ENCODE assay signal across 10 cellular contexts in genomic region chr17:57035971-57036481, GRCh38. TPM values are rescaled to one million over a fixed set of nuclear protein-coding genes. Genes with fewer than 3 reads are reported as not detected.
A peak's percentile ranks its signal among the peaks of the same experiment; 100 is the strongest.
DNase-seq lines count a peak whose midpoint lies in the region; ATAC-seq and TF ChIP-seq lines count a peak whose summit lies in the region.
"Had no signal": no experiment of that assay in that cellular context is flagged by ENCODE, and none has a peak within 500 bp of the region (broad histone marks: within the 10 kb centered on the region; RNA-seq: fewer than 3 reads in every experiment).

No MANE protein-coding gene starts in this region.

- CTCF ChIA-PET in activated CD8-positive, alpha-beta memory T cell treated with anti-CD3 and anti-CD28 coated beads, Interleukin-2, amount 10 ng/mL, durations not matched to agents 7 days and 5 days (lab: Charles Lee) = no interaction called here

- no peak overlapping the region for H3K4me3 ChIP-seq in coronary artery
- peak overlapping the region; percentile 35 for H3K4me3 ChIP-seq in mucosa of stomach (ENCODE audit: low read length)

- peaks cover 50% of the 10 kb centered on the region for H3K27me3 Mint-ChIP-seq in activated CD8-positive, alpha-beta memory T cell treated with anti-CD3 and anti-CD28 coated beads, Interleukin-2, amount 10 ng/mL, durations not matched to agents 7 days and 5 days

- peaks cover 29% of the 10 kb centered on the region for H3K4me1 ChIP-seq in mucosa of stomach (ENCODE audit: control insufficient read depth, insufficient read depth, low read length)

- H3K36me3 Mint-ChIP-seq in activated CD8-positive, alpha-beta memory T cell treated with anti-CD3 and anti-CD28 coated beads, Interleukin-2, amount 10 ng/mL, durations not matched to agents 7 days and 5 days = no peaks in the 10 kb centered on the region

- H3K9me3 ChIP-seq in mucosa of stomach (ENCODE audit: control insufficient read depth, low read length) = no peaks in the 10 kb centered on the region

- peak; percentile 69 for DNase-seq in COR-L47 (lab: John Stamatoyannopoulos, UW)
- DNase-seq in NCI-H2171 (lab: John Stamatoyannopoulos, UW) = peak; percentile 69
- peak; percentile 55 for DNase-seq in coronary artery (ENCODE audit: low spot score)
- no peak for DNase-seq in stimulated activated CD4-positive, alpha-beta T cell treated with anti-CD3 and anti-CD28 coated beads, Interleukin-4, amount 100 ng/mL, for 1 hour
- no peak for DNase-seq in activated CD8-positive, alpha-beta memory T cell treated with anti-CD3 and anti-CD28 coated beads, Interleukin-2, amount 10 ng/mL, durations not matched to agents 7 days and 5 days
- DNase-seq: activated T-cell treated with anti-CD3 and anti-CD28 coated beads, Interleukin-2, amount 50 U/mL, for 72 hours; stimulated activated CD4-positive, alpha-beta T cell treated with anti-CD3 and anti-CD28 coated beads, Interleukin-4, amount 100 ng/mL, for 4 hours had no signal

- no peaks in the 10 kb centered on the region for H3K27me3 ChIP-seq in mucosa of stomach (ENCODE audit: control insufficient read depth, insufficient read depth, low read length)

- no peaks in the 10 kb centered on the region for H3K4me1 Mint-ChIP-seq in activated CD8-positive, alpha-beta memory T cell treated with anti-CD3 and anti-CD28 coated beads, Interleukin-2, amount 10 ng/mL, durations not matched to agents 7 days and 5 days

- no peak for TF ChIP-seq CTCF in coronary artery (IDR thresholded peaks at IDR 0.05)

- peak overlapping the region in 1 of 2 donors; percentile 5 for H3K27ac ChIP-seq in coronary artery

- H3K9ac ChIP-seq in mucosa of stomach (ENCODE audit: low read length) = peak overlapping the region; percentile 41

- H3K36me3 ChIP-seq in mucosa of stomach (ENCODE audit: control insufficient read depth, insufficient read depth, low read length) = no peaks in the 10 kb centered on the region

- ATAC-seq in HG02973 (IDR thresholded peaks at IDR 0.05; ENCODE audit: unreplicated experiment) = no peak
- ATAC-seq in activated CD8-positive, alpha-beta memory T cell treated with anti-CD3 and anti-CD28 coated beads, Interleukin-2, amount 10 ng/mL, durations not matched to agents 7 days and 5 days = no peak
- no peak for ATAC-seq in HG02763 (IDR thresholded peaks at IDR 0.05; ENCODE audit: unreplicated experiment)
- ATAC-seq: activated T-cell treated with anti-CD3 and anti-CD28 coated beads, Interleukin-2, amount 50 U/mL, for 72 hours had no signal

- no peak overlapping the region for H3K27ac Mint-ChIP-seq in activated CD8-positive, alpha-beta memory T cell treated with anti-CD3 and anti-CD28 coated beads, Interleukin-2, amount 10 ng/mL, durations not matched to agents 7 days and 5 days
- H3K27ac Mint-ChIP-seq: activated T-cell treated with anti-CD3 and anti-CD28 coated beads, Interleukin-2, amount 50 U/mL, for 72 hours had no signal

- H3K4me3 Mint-ChIP-seq in activated CD8-positive, alpha-beta memory T cell treated with anti-CD3 and anti-CD28 coated beads, Interleukin-2, amount 10 ng/mL, durations not matched to agents 7 days and 5 days = no peak overlapping the region
- H3K4me3 Mint-ChIP-seq: activated T-cell treated with anti-CD3 and anti-CD28 coated beads, Interleukin-2, amount 50 U/mL, for 72 hours had no signal

- H3K9me3 Mint-ChIP-seq in activated CD8-positive, alpha-beta memory T cell treated with anti-CD3 and anti-CD28 coated beads, Interleukin-2, amount 10 ng/mL, durations not matched to agents 7 days and 5 days (ENCODE audit: low read depth) = no peaks in the 10 kb centered on the region
- H3K9me3 Mint-ChIP-seq: activated T-cell treated with anti-CD3 and anti-CD28 coated beads, Interleukin-2, amount 50 U/mL, for 72 hours had no signal

RNA-seq across cellular contexts. Expression of gene AKAP1, which starts 49.0 kb away (rescaled TPM):
- 10 to 100 TPM; 28.0 to 38.3 TPM for total RNA-seq in activated CD8-positive, alpha-beta memory T cell treated with anti-CD3 and anti-CD28 coated beads, Interleukin-2, amount 10 ng/mL, durations not matched to agents 7 days and 5 days

RNA-seq across cellular contexts. Expression of gene SCPEP1, which starts 58.1 kb away (rescaled TPM):
- 10 to 100 TPM; 21.0 to 47.6 TPM for total RNA-seq in activated CD8-positive, alpha-beta memory T cell treated with anti-CD3 and anti-CD28 coated beads, Interleukin-2, amount 10 ng/mL, durations not matched to agents 7 days and 5 days

Comparison
In these comparisons a context has a peak if more than half of its experiments do, and no peak if none do; other contexts are left out.
1. DNase-seq: peak in COR-L47 (single experiment), NCI-H2171 (single experiment) and coronary artery (single experiment); none in stimulated activated CD4-positive, alpha-beta T cell treated with anti-CD3 and anti-CD28 coated beads, Interleukin-4, amount 100 ng/mL, for 1 hour (single experiment) and activated CD8-positive, alpha-beta memory T cell treated with anti-CD3 and anti-CD28 coated beads, Interleukin-2, amount 10 ng/mL, durations not matched to agents 7 days and 5 days (single experiment).